In genomic region chr1:151157067-151157531, GRCh38 we compare ENCODE assay signal across 9 cellular contexts. TPM values are rescaled to one million over a fixed set of nuclear protein-coding genes. Genes with fewer than 3 reads are reported as not detected.
DNase-seq lines count a peak whose midpoint lies in the region; ATAC-seq, FAIRE-seq and TF ChIP-seq lines count a peak whose summit lies in the region.
"Had no signal": no experiment of that assay in that cellular context is flagged by ENCODE, and none has a peak within 500 bp of the region (broad histone marks: within the 10 kb centered on the region; RNA-seq: fewer than 3 reads in every experiment).

No MANE protein-coding gene starts in this region.

- no peak for TF ChIP-seq CTCF in breast epithelium (IDR thresholded peaks at IDR 0.05)
- TF ChIP-seq CTCF in mammary epithelial cell (conservative IDR thresholded peaks at IDR 0.05 in 1 of 2, IDR thresholded peaks at IDR 0.05 in 1 of 2; ENCODE audit: extremely low read depth in 1 of 2, insufficient read depth in 1 of 2, low read depth in 1 of 2, low read length in 2 of 2) = no peak
- TF ChIP-seq CTCF in right lobe of liver (IDR thresholded peaks at IDR 0.05) = no peak
- no peak for TF ChIP-seq CTCF in gastrocnemius medialis (IDR thresholded peaks at IDR 0.05 in 4 of 5, conservative IDR thresholded peaks at IDR 0.05 in 1 of 5)

- DNase-seq in breast epithelium (ENCODE audit: low spot score in 2 of 2) (no peak), mammary epithelial cell (no peak), right lobe of liver (no peak), HTR-8/SVneo (ENCODE audit: insufficient read length, low spot score) (no peak), gastrocnemius medialis (no peak)
- peak; percentile 49 for DNase-seq in activated T-cell treated with anti-CD3 and anti-CD28 coated beads, Interleukin-2, amount 50 U/mL, for 1 hour

- 82% methylated on average over 6 of the region's 6 CpGs for WGBS in mammary epithelial cell (ENCODE audit: low coverage, missing lambda C conversion rate)
- 34% methylated on average over 2 of the region's 6 CpGs for WGBS in right lobe of liver (ENCODE audit: insufficient coverage, low coverage, low lambda C conversion rate, missing lambda C conversion rate)
- 82% methylated on average over 6 of the region's 6 CpGs for WGBS in urinary bladder

- intact Hi-C loops in breast epithelium (cut with DNase I; ENCODE audit: low total_unique reads) (no loop called here), mammary epithelial cell (cut with micrococcal nuclease) (loop anchor here (5.0 kb wide), 1 partner anchor 150 kb away; the partner anchor contains the start of genes MINDY1 and PRUNE1), right lobe of liver (cut with DNase I) (loop anchor here (5.0 to 10.0 kb wide), 2 partner anchors 60 to 132 kb away; no protein-coding TSS in a partner anchor), gastrocnemius medialis (cut with DNase I; ENCODE audit: low total_unique reads) (loop anchor here (2.0 kb wide), 1 partner anchor 86 kb away; the partner anchor contains the start of gene GABPB2)

- peak; percentile 21 to 45 (median 36) for ATAC-seq in right lobe of liver
- ATAC-seq in HG03108 (IDR thresholded peaks at IDR 0.05; ENCODE audit: unreplicated experiment) = no peak
- ATAC-seq in gastrocnemius medialis = no peak

- CTCF ChIA-PET in mammary epithelial cell (lab: Charles Lee; ENCODE audit: low non-redundant PET) = interaction anchor here (0.9 kb wide), 1 partner anchor 57 kb away, joined by 6 read pairs; no protein-coding TSS in a partner anchor

- BruUV-seq in mammary epithelial cell (replicated peaks; lab: Mats Ljungman, UMichigan) = no TSS peak

- no peak for FAIRE-seq in HTR-8/SVneo (lab: Jason Lieb, UNC)
- FAIRE-seq: A204.1 had no signal

- dilution Hi-C loops in mammary epithelial cell (cut with HindIII; ENCODE audit: low sequenced_read_pairs) = loop anchor here (5.0 kb wide), 1 partner anchor 60 kb away; no protein-coding TSS in a partner anchor

- H3K79me2 ChIP-seq in mammary epithelial cell (ENCODE audit: insufficient read depth, low read length) = no peaks in the 10 kb centered on the region

- no peaks in the 10 kb centered on the region for H3K4me1 ChIP-seq in breast epithelium
- peaks cover 3% of the 10 kb centered on the region for H3K4me1 ChIP-seq in mammary epithelial cell (ENCODE audit: insufficient read depth, low read length)
- no peaks in the 10 kb centered on the region for H3K4me1 ChIP-seq in right lobe of liver
- H3K4me1 ChIP-seq in urinary bladder (ENCODE audit: insufficient read depth) = no peaks in the 10 kb centered on the region
- peaks cover 16 to 17% of the 10 kb centered on the region in 2 donors for H3K4me1 ChIP-seq in gastrocnemius medialis

- H2AFZ ChIP-seq in mammary epithelial cell (ENCODE audit: low read depth, low read length) = no peak overlapping the region

- H4K20me1 ChIP-seq in mammary epithelial cell (ENCODE audit: insufficient read depth, low read length) = no peaks in the 10 kb centered on the region

- H3K9ac ChIP-seq in mammary epithelial cell (ENCODE audit: insufficient read depth, low read length) = no peak overlapping the region

- in situ Hi-C loops in mammary epithelial cell (cut with MboI; ENCODE audit: low sequenced_read_pairs in 2 of 2) = loop anchor here in 1 of 2 donors (10.0 kb wide), 1 partner anchor 62 kb away; no protein-coding TSS in a partner anchor
- in situ Hi-C loops in gastrocnemius medialis (cut with MboI; ENCODE audit: low sequenced_read_pairs in 4 of 4) = loop anchor here in 3 of 4 donors (5.0 to 10.0 kb wide), 2 partner anchors 52 to 60 kb away; no protein-coding TSS in a partner anchor

- H3K27ac ChIP-seq in breast epithelium (no peak overlapping the region), mammary epithelial cell (ENCODE audit: insufficient read depth, low read depth, low read length) (no peak overlapping the region), right lobe of liver (peak overlapping the region in 2 of 3 donors; percentile 43 to 45), urinary bladder (ENCODE audit: low read depth) (no peak overlapping the region), gastrocnemius medialis (peak overlapping the region in 1 of 4 donors; percentile 12)

- H3K36me3 ChIP-seq in breast epithelium (no peaks in the 10 kb centered on the region), mammary epithelial cell (ENCODE audit: insufficient read depth, low read length) (peaks cover 6% of the 10 kb centered on the region), right lobe of liver (peaks cover 0 to 32% (median 17%) of the 10 kb centered on the region in 4 donors), urinary bladder (ENCODE audit: insufficient read depth) (no peaks in the 10 kb centered on the region), gastrocnemius medialis (peaks cover 0 to 35% of the 10 kb centered on the region in 2 donors)

- TF ChIP-seq POLR2A in breast epithelium (IDR thresholded peaks at IDR 0.05) (no peak), right lobe of liver (IDR thresholded peaks at IDR 0.05) (no peak), gastrocnemius medialis (IDR thresholded peaks at IDR 0.05) (no peak)

- H3K27me3 ChIP-seq in breast epithelium (no peaks in the 10 kb centered on the region), mammary epithelial cell (ENCODE audit: insufficient read depth, low read length) (no peaks in the 10 kb centered on the region), right lobe of liver (no peaks in the 10 kb centered on the region), gastrocnemius medialis (no peaks in the 10 kb centered on the region)

- H3K4me2 ChIP-seq in mammary epithelial cell (ENCODE audit: insufficient read depth, low read depth, low read length) = no peak overlapping the region

- H3K9me3 ChIP-seq in breast epithelium (no peaks in the 10 kb centered on the region), mammary epithelial cell (replicated peaks; ENCODE audit: insufficient read depth, low read length) (no peaks in the 10 kb centered on the region), right lobe of liver (no peaks in the 10 kb centered on the region), gastrocnemius medialis (no peaks in the 10 kb centered on the region)

- H3K4me3 ChIP-seq in breast epithelium (peak overlapping the region; percentile 21 to 43 (median 35)), mammary epithelial cell (replicated peaks in 1 of 3; ENCODE audit: insufficient read depth in 1 of 3, low read depth in 2 of 3, low read length in 3 of 3) (no peak overlapping the region), right lobe of liver (peak overlapping the region; percentile 5 to 35 (median 9)), urinary bladder (ENCODE audit: low read depth, low read length) (peak overlapping the region; percentile 12), gastrocnemius medialis (peak overlapping the region in 1 of 4 donors; percentile 33)

RNA-seq across cellular contexts. Expression of gene TNFAIP8L2, which starts 0.7 kb away (rescaled TPM):
- 1 to 10 TPM; 5.6 to 6.9 (median 5.7) TPM for total RNA-seq in breast epithelium
- total RNA-seq in mammary epithelial cell = not detected
- not detected for polyA plus RNA-seq in mammary epithelial cell
- not detected for polyA minus RNA-seq in mammary epithelial cell
- 1 to 10 TPM; 1.1 to 4.2 (median 2.2) TPM for total RNA-seq in right lobe of liver
- total RNA-seq in urinary bladder = 4.0 TPM
- 5.4 TPM for polyA plus RNA-seq in urinary bladder
- total RNA-seq in gastrocnemius medialis = 1 to 10 TPM in 3 of 4 donors, not detected in 1; 1.1 to 3.1 (median 1.4) TPM

RNA-seq across cellular contexts. Expression of gene LYSMD1, which starts 8.6 kb away (rescaled TPM):
- total RNA-seq in breast epithelium = 10 to 100 TPM; 11.7 to 17.0 (median 14.8) TPM
- 1 to 10 TPM; 7.3 to 9.7 TPM for total RNA-seq in mammary epithelial cell
- 3.8 TPM for polyA plus RNA-seq in mammary epithelial cell
- polyA minus RNA-seq in mammary epithelial cell = 21.4 TPM
- total RNA-seq in right lobe of liver = 1 to 10 TPM; 2.7 to 6.4 (median 4.5) TPM
- total RNA-seq in urinary bladder = 6.8 TPM
- polyA plus RNA-seq in urinary bladder = 14.0 TPM
- total RNA-seq in gastrocnemius medialis = 10 to 100 TPM; 11.4 to 14.6 (median 13.7) TPM

RNA-seq across cellular contexts. Expression of gene SCNM1, which starts 8.8 kb away (rescaled TPM):
- total RNA-seq in breast epithelium (10 to 100 TPM; 14.9 to 23.8 (median 23.6) TPM), mammary epithelial cell (10 to 100 TPM; 24.8 to 47.6 TPM), right lobe of liver (10 to 100 TPM in 2 of 6 experiments, 1 to 10 TPM in 4; 7.5 to 13.2 (median 8.5) TPM), urinary bladder (22.4 TPM), gastrocnemius medialis (10 to 100 TPM; 17.7 to 56.1 (median 35.6) TPM)
- polyA plus RNA-seq in mammary epithelial cell (30.1 TPM), urinary bladder (49.5 TPM)
- 20.5 TPM for polyA minus RNA-seq in mammary epithelial cell

RNA-seq across cellular contexts. Expression of gene SEMA6C, which starts 10.7 kb away (rescaled TPM):
- total RNA-seq in breast epithelium = 1 to 10 TPM; 2.9 to 6.4 (median 5.2) TPM
- 1 to 10 TPM in 1 of 2 donors, under 1 TPM in 1; 0.50 to 1.6 TPM for total RNA-seq in mammary epithelial cell
- polyA plus RNA-seq in mammary epithelial cell = 0.44 TPM
- polyA minus RNA-seq in mammary epithelial cell = 0.10 TPM
- 1 to 10 TPM in 5 of 6 experiments, under 1 TPM in 1; 0.87 to 8.3 (median 4.1) TPM for total RNA-seq in right lobe of liver
- 10.4 TPM for total RNA-seq in urinary bladder
- 13.7 TPM for polyA plus RNA-seq in urinary bladder
- total RNA-seq in gastrocnemius medialis = 100 to 1,000 TPM in 2 of 4 donors, 10 to 100 TPM in 2; 51.5 to 121 (median 108) TPM

RNA-seq across cellular contexts. Expression of gene TMOD4, which starts 18.7 kb away (rescaled TPM):
- total RNA-seq in breast epithelium (under 1 TPM in 1 of 3 donors, not detected in 2; 0.73 TPM), mammary epithelial cell (not detected), right lobe of liver (not detected), urinary bladder (2.3 TPM), gastrocnemius medialis (100 to 1,000 TPM in 3 of 4 donors, 10 to 100 TPM in 1; 58.3 to 315 (median 188) TPM)
- polyA plus RNA-seq in mammary epithelial cell (0.23 TPM), urinary bladder (0.76 TPM)
- not detected for polyA minus RNA-seq in mammary epithelial cell

Comparison
In these comparisons a context has a peak if more than half of its experiments do, and no peak if none do; other contexts are left out.
1. H3K4me3 ChIP-seq: peak in breast epithelium (3 of 3), right lobe of liver (3 of 3) and urinary bladder (single experiment); none in mammary epithelial cell (0 of 3).
2. H3K27ac ChIP-seq: peak in right lobe of liver (2 of 3); none in breast epithelium (0 of 2), mammary epithelial cell (single experiment) and urinary bladder (single experiment).
3. ATAC-seq: peak in right lobe of liver (4 of 4); none in HG03108 (single experiment) and gastrocnemius medialis (0 of 2).